Comparison of ENCODE assay signal across 8 cellular contexts in the genomic region with DNA sequence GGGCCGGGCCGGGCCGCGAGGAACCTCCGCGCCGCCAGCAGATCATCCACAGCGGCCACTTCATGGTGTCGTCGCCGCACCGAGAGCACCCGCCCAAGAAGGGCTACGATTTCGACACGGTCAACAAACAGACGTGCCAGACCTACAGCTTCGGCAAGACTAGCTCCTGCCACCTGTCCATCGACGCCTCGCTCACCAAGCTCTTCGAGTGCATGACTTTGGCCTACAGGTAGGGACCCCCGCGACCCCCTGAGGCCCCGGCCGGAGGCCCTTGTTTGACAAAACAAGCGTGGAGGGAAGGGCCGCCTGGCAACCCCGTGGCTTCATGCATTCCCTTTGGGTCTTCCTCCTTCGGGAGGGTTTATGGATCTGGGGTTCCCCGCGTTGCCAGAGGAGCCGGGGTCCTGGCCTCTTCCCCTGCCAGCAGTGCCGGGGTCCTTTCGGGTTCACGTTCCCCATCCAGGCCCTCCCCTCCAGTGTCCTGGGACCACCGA. TPM values are rescaled to one million over a fixed set of nuclear protein-coding genes. Genes with fewer than 3 reads are reported as not detected.
DNase-seq lines count a peak whose midpoint lies in the region; ATAC-seq, FAIRE-seq and TF ChIP-seq lines count a peak whose summit lies in the region.

No MANE protein-coding gene starts in this region.

- WGBS in HepG2 (ENCODE audit: low lambda C conversion rate): 3% methylated on average over 7 of the region's 37 CpGs

- peaks cover 17% of the 10 kb centered on the region for H4K20me1 ChIP-seq in HepG2 (ENCODE audit: insufficient read depth, low read length)

- BruUV-seq in MCF 10A (replicated peaks; lab: Mats Ljungman, UMichigan) (no TSS peak), HepG2 (replicated peaks; lab: Mats Ljungman, UMichigan) (no TSS peak)

- peaks cover 42% of the 10 kb centered on the region for H3K79me2 ChIP-seq in HepG2 (ENCODE audit: insufficient read depth, low read length)

- no peak for TF ChIP-seq POLR2A in HepG2 (IDR thresholded peaks at IDR 0.05; ENCODE audit: insufficient read depth in 1 of 2, low read depth in 2 of 2, low read length in 2 of 2)

- no peak for FAIRE-seq in HepG2 (lab: Jason Lieb, UNC)

- peak overlapping the region; percentile 43 for H3K27ac Mint-ChIP-seq in MCF 10A (ENCODE audit: low read depth, unreplicated experiment)

- H3K27me3 ChIP-seq in HepG2 (ENCODE audit: control insufficient read depth in 1 of 2, insufficient read depth in 2 of 2, low read length in 2 of 2): no peaks in the 10 kb centered on the region

- intact Hi-C loops in MCF 10A (cut with micrococcal nuclease): no loop called here
- intact Hi-C loops in HepG2 (cut with micrococcal nuclease; ENCODE audit: unreplicated experiment): loop anchor here (5.0 kb wide), 1 partner anchor 1392 kb away; a partner anchor contains a TSS

- H3K9me3 Mint-ChIP-seq in MCF 10A (ENCODE audit: unreplicated experiment): no peaks in the 10 kb centered on the region

- peak overlapping the region; percentile 74 for H3K4me3 Mint-ChIP-seq in MCF 10A (ENCODE audit: unreplicated experiment)

- peaks cover 2 to 6% of the 10 kb centered on the region in 2 experiments; a peak in 4 of 5 replicates for H3K36me3 ChIP-seq in HepG2 (replicated peaks in 1 of 2; ENCODE audit: control insufficient read depth in 1 of 2, insufficient read depth in 2 of 2, low read length in 2 of 2)

- H2AFZ ChIP-seq in HepG2 (ENCODE audit: low read length): no peak overlapping the region

- peaks cover 18% of the 10 kb centered on the region for H3K4me1 Mint-ChIP-seq in MCF 10A (ENCODE audit: insufficient read depth, unreplicated experiment)

- H3K27me3 Mint-ChIP-seq in MCF 10A (ENCODE audit: insufficient read depth, unreplicated experiment): no peaks in the 10 kb centered on the region

- in situ Hi-C loops in HepG2 (cut with HindIII; ENCODE audit: extremely low pct_ligation_motif_present, low pct_unique_long_range_greater_than_20kb): no loop called here

- peak overlapping the region; percentile 99 for H3K4me2 ChIP-seq in HepG2 (ENCODE audit: low read depth, low read length)

- H3K9me3 ChIP-seq in HepG2 (ENCODE audit: low read length): no peaks in the 10 kb centered on the region

- peaks cover 20% of the 10 kb centered on the region for H3K36me3 Mint-ChIP-seq in MCF 10A (ENCODE audit: insufficient read depth, unreplicated experiment)

- peak overlapping the region; percentile 56 to 74 (median 62) for H3K4me3 ChIP-seq in HepG2 (replicated peaks in 1 of 3; ENCODE audit: insufficient read depth in 1 of 3, low read depth in 2 of 3, low read length in 3 of 3)

- peak; percentile 27 for ATAC-seq in HepG2
- ATAC-seq in HG03097 (IDR thresholded peaks at IDR 0.05; ENCODE audit: low FRiP score, unreplicated experiment): no peak

- TF ChIP-seq EP300 in HepG2 (IDR thresholded peaks at IDR 0.05; ENCODE audit: low read depth in 2 of 2, low read length in 2 of 2): no peak
- TF ChIP-seq EP300 in HepG2 (CRISPR knock-in tag; IDR thresholded peaks at IDR 0.05; ENCODE audit: borderline replicate concordance): peak; percentile 64; the same call in 1 of the 2 replicates

- CTCF ChIA-PET in MCF 10A (lab: Yijun Ruan, JAX) (interaction anchor here (2.3 kb wide), 1 partner anchor 32 kb away, joined by 14 read pairs; no protein-coding TSS in a partner anchor), HepG2 (lab: Yijun Ruan, JAX; ENCODE audit: low intra/inter-chr PET ratio, low total read pairs) (no interaction called here)

- H3K27ac ChIP-seq in HepG2 (ENCODE audit: extremely low read length, insufficient read depth, low read length) (no peak overlapping the region), substantia nigra (ENCODE audit: low read depth, low read length, poor library complexity, severe bottlenecking) (peak overlapping the region; percentile 32)

- peak; percentile 73 for DNase-seq in activated effector memory CD4-positive, alpha-beta T cell treated with anti-CD3 and anti-CD28 coated beads, Interleukin-2, amount 50 U/mL, for 16 hours
- DNase-seq in activated effector memory CD4-positive, alpha-beta T cell treated with Interleukin-2 at 50 U/mL for 16 hours: no peak
- DNase-seq in NOMO-1 treated with DMSO at 0.1 percent for 48 hours (lab: John Stamatoyannopoulos, UW; ENCODE audit: unreplicated experiment) (peak; percentile 39), MCF 10A (ENCODE audit: unreplicated experiment) (peak; percentile 48), HepG2 (ENCODE audit: low spot score) (no peak), substantia nigra (lab: John Stamatoyannopoulos, UW) (peak in 14 of 49 donors; percentile 13 to 52 (median 40)), inferior parietal cortex (ENCODE audit: extremely low spot score) (no peak)

- peaks cover 58% of the 10 kb centered on the region for H3K4me1 ChIP-seq in HepG2 (ENCODE audit: insufficient read depth, low read length)

- POLR2A ChIA-PET in MCF 10A (lab: Yijun Ruan, JAX): interaction anchor here (1.0 to 5.7 kb wide), 10 partner anchors 11 to 147 kb away, joined by 3 to 206 read pairs (median 11); a partner anchor contains a TSS
- POLR2A ChIA-PET in HepG2 (lab: Yijun Ruan, JAX): interaction anchor here (0.7 to 3.9 kb wide), 5 partner anchors 9 to 20 kb away, joined by 3 to 27 read pairs (median 13); no protein-coding TSS in a partner anchor

- H3K9ac ChIP-seq in HepG2 (ENCODE audit: insufficient read depth, low read depth, low read length): peak overlapping the region; percentile 68

- TF ChIP-seq RAD21 in HepG2 (CRISPR knock-in tag; IDR thresholded peaks at IDR 0.05): no peak

- TF ChIP-seq CTCF in MCF 10A (IDR thresholded peaks at IDR 0.05; ENCODE audit: unreplicated experiment): no peak
- TF ChIP-seq CTCF in HepG2 (CRISPR knock-in tag; IDR thresholded peaks at IDR 0.05): no peak

TF ChIP-seq in HepG2, 621 proteins besides CTCF, POLR2A, EP300 and RAD21 (continues in another document):
- TF ChIP-seq, protein P1, sequence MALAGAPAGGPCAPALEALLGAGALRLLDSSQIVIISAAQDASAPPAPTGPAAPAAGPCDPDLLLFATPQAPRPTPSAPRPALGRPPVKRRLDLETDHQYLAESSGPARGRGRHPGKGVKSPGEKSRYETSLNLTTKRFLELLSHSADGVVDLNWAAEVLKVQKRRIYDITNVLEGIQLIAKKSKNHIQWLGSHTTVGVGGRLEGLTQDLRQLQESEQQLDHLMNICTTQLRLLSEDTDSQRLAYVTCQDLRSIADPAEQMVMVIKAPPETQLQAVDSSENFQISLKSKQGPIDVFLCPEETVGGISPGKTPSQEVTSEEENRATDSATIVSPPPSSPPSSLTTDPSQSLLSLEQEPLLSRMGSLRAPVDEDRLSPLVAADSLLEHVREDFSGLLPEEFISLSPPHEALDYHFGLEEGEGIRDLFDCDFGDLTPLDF (CRISPR knock-in tag; IDR thresholded peaks at IDR 0.05): no peak
- no peak; the same call in 1 of the 2 replicates for TF ChIP-seq ZNF839 (CRISPR knock-in tag; IDR thresholded peaks at IDR 0.05; ENCODE audit: borderline replicate concordance)

RNA-seq across cellular contexts. Expression of a gene that starts 0.5 kb away (rescaled TPM):
- total RNA-seq in MCF 10A (2022) (34.2 and 35.6 TPM in 2 replicates), HepG2 (2016; rRNA removed; fragmentation: Illumina TruSeq; extraction: Trizol) (4.4 and 5.3 TPM in 2 replicates)
- 23.5 and 32.3 TPM in 2 replicates for total RNA-seq in HepG2 (2016; cell fraction: cytosol; rRNA removed; fragmentation: Illumina TruSeq; extraction: Trizol; ENCODE audit: low read depth)
- 4.0 and 6.0 TPM in 2 replicates for total RNA-seq in HepG2 (2016; cell fraction: insoluble cytoplasmic fraction; rRNA removed; fragmentation: Illumina TruSeq; extraction: Trizol)
- total RNA-seq in HepG2 (2016; cell fraction: membrane; rRNA removed; fragmentation: Illumina TruSeq; extraction: Trizol): 9.3 and 10.6 TPM in 2 replicates
- 7.4 and 8.4 TPM in 2 replicates for total RNA-seq in HepG2 (2016; cell fraction: nucleus; rRNA removed; fragmentation: Illumina TruSeq; extraction: Trizol)
- polyA plus RNA-seq in HepG2 (2011; rRNA removed): 6.3 and 6.7 TPM in 2 replicates
- polyA plus RNA-seq in HepG2 (2011; cell fraction: cytosol; rRNA removed): 2.2 and 2.4 TPM in 2 replicates
- 25.4 and 79.6 TPM in 2 replicates for polyA plus RNA-seq in HepG2 (2011; cell fraction: nucleus; rRNA removed)
- 10.8 and 14.9 TPM in 2 replicates for polyA plus RNA-seq in HepG2 (2012)
- polyA plus RNA-seq in HepG2 (2016; cell fraction: cytosol; fragmentation: Illumina TruSeq; extraction: Trizol; ENCODE audit: low read depth): 8.7 and 8.8 TPM in 2 replicates
- polyA plus RNA-seq in HepG2 (2016; cell fraction: insoluble cytoplasmic fraction; fragmentation: Illumina TruSeq; extraction: Trizol; ENCODE audit: low read depth): 6.2 and 10.8 TPM in 2 replicates
- polyA plus RNA-seq in HepG2 (2016; cell fraction: membrane; fragmentation: Illumina TruSeq; extraction: Trizol; ENCODE audit: low read depth): 12.2 and 13.1 TPM in 2 replicates
- 23.5 and 26.5 TPM in 2 replicates for polyA plus RNA-seq in HepG2 (2016; cell fraction: nucleus; fragmentation: Illumina TruSeq; extraction: Trizol; ENCODE audit: insufficient read depth, low read depth)
- 10.1 and 18.6 TPM in 2 replicates for polyA minus RNA-seq in HepG2 (2011; rRNA and poly(A)+ RNA removed; ENCODE audit: low replicate concordance)
- polyA minus RNA-seq in HepG2 (2011; cell fraction: cytosol; rRNA and poly(A)+ RNA removed): 6.0 and 7.2 TPM in 2 replicates
- polyA minus RNA-seq in HepG2 (2011; cell fraction: nucleus; rRNA and poly(A)+ RNA removed): 12.4 and 12.6 TPM in 2 replicates

RNA-seq across cellular contexts. Expression of a gene that starts 57.4 kb away (rescaled TPM):
- total RNA-seq in MCF 10A (2022): 17.9 and 18.1 TPM in 2 replicates
- total RNA-seq in HepG2 (2016; rRNA removed; fragmentation: Illumina TruSeq; extraction: Trizol): 6.2 and 6.3 TPM in 2 replicates
- 2.2 TPM in 2 replicates for total RNA-seq in HepG2 (2016; cell fraction: cytosol; rRNA removed; fragmentation: Illumina TruSeq; extraction: Trizol; ENCODE audit: low read depth)
- total RNA-seq in HepG2 (2016; cell fraction: insoluble cytoplasmic fraction; rRNA removed; fragmentation: Illumina TruSeq; extraction: Trizol): 6.1 and 6.8 TPM in 2 replicates
- total RNA-seq in HepG2 (2016; cell fraction: membrane; rRNA removed; fragmentation: Illumina TruSeq; extraction: Trizol): 3.4 and 3.6 TPM in 2 replicates
- total RNA-seq in HepG2 (2016; cell fraction: nucleus; rRNA removed; fragmentation: Illumina TruSeq; extraction: Trizol): 3.7 and 4.3 TPM in 2 replicates
- polyA plus RNA-seq in HepG2 (2011; rRNA removed): 4.1 and 5.4 TPM in 2 replicates
- 4.0 and 4.8 TPM in 2 replicates for polyA plus RNA-seq in HepG2 (2011; cell fraction: cytosol; rRNA removed)
- 6.8 and 7.1 TPM in 2 replicates for polyA plus RNA-seq in HepG2 (2011; cell fraction: nucleus; rRNA removed)
- polyA plus RNA-seq in HepG2 (2012): 2.4 and 5.0 TPM in 2 replicates
- 0.48 and 0.57 TPM in 2 replicates for polyA plus RNA-seq in HepG2 (2016; cell fraction: cytosol; fragmentation: Illumina TruSeq; extraction: Trizol; ENCODE audit: low read depth)
- polyA plus RNA-seq in HepG2 (2016; cell fraction: insoluble cytoplasmic fraction; fragmentation: Illumina TruSeq; extraction: Trizol; ENCODE audit: low read depth): 5.6 and 7.4 TPM in 2 replicates
- 1.6 and 1.7 TPM in 2 replicates for polyA plus RNA-seq in HepG2 (2016; cell fraction: membrane; fragmentation: Illumina TruSeq; extraction: Trizol; ENCODE audit: low read depth)
- polyA plus RNA-seq in HepG2 (2016; cell fraction: nucleus; fragmentation: Illumina TruSeq; extraction: Trizol; ENCODE audit: insufficient read depth, low read depth): 7.0 and 8.7 TPM in 2 replicates
- polyA minus RNA-seq in HepG2 (2011; rRNA and poly(A)+ RNA removed; ENCODE audit: low replicate concordance): 5.1 and 5.3 TPM in 2 replicates
- 2.1 and 3.2 TPM in 2 replicates for polyA minus RNA-seq in HepG2 (2011; cell fraction: cytosol; rRNA and poly(A)+ RNA removed)
- polyA minus RNA-seq in HepG2 (2011; cell fraction: nucleus; rRNA and poly(A)+ RNA removed): 3.6 TPM in 2 replicates

Comparison
In these comparisons a context has a peak if more than half of its experiments do, and no peak if none do; other contexts are left out.
1. DNase-seq: peak in activated effector memory CD4-positive, alpha-beta T cell treated with anti-CD3 and anti-CD28 coated beads, Interleukin-2, amount 50 U/mL, for 16 hours (single experiment), NOMO-1 treated with DMSO at 0.1 percent for 48 hours (single experiment) and MCF 10A (single experiment); none in activated effector memory CD4-positive, alpha-beta T cell treated with Interleukin-2 at 50 U/mL for 16 hours (single experiment), HepG2 (single experiment) and inferior parietal cortex (single experiment).